8 cellular contexts compared by ENCODE assay signal in genomic region chr12:82627799-82628198, GRCh38. TPM values are rescaled to one million over a fixed set of nuclear protein-coding genes. Genes with fewer than 3 reads are reported as not detected.
A peak's percentile ranks its signal among the peaks of the same experiment; 100 is the strongest.
DNase-seq lines count a peak whose midpoint lies in the region; ATAC-seq and TF ChIP-seq lines count a peak whose summit lies in the region.

No MANE protein-coding gene starts in this region.

- no peaks in the 10 kb centered on the region for H3K9me3 ChIP-seq in tibial nerve

- H3K27ac ChIP-seq in GM23338 (ENCODE audit: low read depth), result no peak overlapping the region
- H3K27ac ChIP-seq in tibial nerve, result no peak overlapping the region

- H3K36me3 ChIP-seq in GM23338 (ENCODE audit: insufficient read depth) (no peaks in the 10 kb centered on the region), tibial nerve (no peaks in the 10 kb centered on the region)

- peak overlapping the region; percentile 75; the same call in 1 of the 2 replicates for H2AFZ ChIP-seq in GM23338

- H3K9me2 ChIP-seq in GM23338 (ENCODE audit: insufficient read depth), result no peaks in the 10 kb centered on the region

- H3K27me3 Mint-ChIP-seq in GM23338 (ENCODE audit: insufficient read depth, low read depth, poor library complexity) (no peaks in the 10 kb centered on the region), type B pancreatic cell (no peaks in the 10 kb centered on the region)

- no peaks in the 10 kb centered on the region for H3F3A ChIP-seq in GM23338 (replicated peaks; ENCODE audit: low read depth)

- DNase-seq in DMS53 treated with DMSO at 0.1 percent for 48 hours (lab: John Stamatoyannopoulos, UW; ENCODE audit: unreplicated experiment) (peak; percentile 75), GM23338 (ENCODE audit: low spot score) (peak; percentile 73), NCI-H526 treated with DMSO at 0.1 percent for 48 hours (lab: John Stamatoyannopoulos, UW) (peak; percentile 42), fibroblast of pulmonary artery (ENCODE audit: low read depth) (peak; percentile 56), type B pancreatic cell (ENCODE audit: extremely low spot score, unreplicated experiment) (no peak), tibial nerve (ENCODE audit: low spot score in 2 of 2) (no peak)

- TF ChIP-seq POLR2A in tibial nerve (IDR thresholded peaks at IDR 0.05), result no peak

- H3K27ac Mint-ChIP-seq in GM23338 (no peak overlapping the region), type B pancreatic cell (no peak overlapping the region)

- TF ChIP-seq CTCF in GM23338 (conservative IDR thresholded peaks at IDR 0.05; ENCODE audit: low read depth in 2 of 2), result peak; percentile 80 to 83
- peak; percentile 60 for TF ChIP-seq CTCF in fibroblast of pulmonary artery (IDR thresholded peaks at IDR 0.05; ENCODE audit: low read length, missing control alignments)
- TF ChIP-seq CTCF in type B pancreatic cell (conservative IDR thresholded peaks at IDR 0.05), result peak; percentile 65
- no peak for TF ChIP-seq CTCF in tibial nerve (IDR thresholded peaks at IDR 0.05)

- TF ChIP-seq EP300 in tibial nerve (IDR thresholded peaks at IDR 0.05), result no peak

- no peaks in the 10 kb centered on the region for H3K4me1 Mint-ChIP-seq in GM23338
- no peaks in the 10 kb centered on the region for H3K4me1 Mint-ChIP-seq in type B pancreatic cell (ENCODE audit: unreplicated experiment)

- H3K4me3 ChIP-seq in GM23338, result no peak overlapping the region
- no peak overlapping the region for H3K4me3 ChIP-seq in fibroblast of pulmonary artery (replicated peaks; ENCODE audit: low read depth, low read length)
- H3K4me3 ChIP-seq in tibial nerve, result no peak overlapping the region

- H3K4me3 Mint-ChIP-seq in GM23338 (no peak overlapping the region), type B pancreatic cell (no peak overlapping the region)

- no peaks in the 10 kb centered on the region for H3K9me3 Mint-ChIP-seq in GM23338
- H3K9me3 Mint-ChIP-seq in type B pancreatic cell, result no peaks in the 10 kb centered on the region

- H3K27me3 ChIP-seq in GM23338 (ENCODE audit: insufficient read depth) (no peaks in the 10 kb centered on the region), tibial nerve (no peaks in the 10 kb centered on the region)

- ATAC-seq in GM23338, result peak; percentile 93
- no peak for ATAC-seq in HG03520 (IDR thresholded peaks at IDR 0.05; ENCODE audit: unreplicated experiment)
- ATAC-seq in HG03378 (IDR thresholded peaks at IDR 0.05; ENCODE audit: unreplicated experiment), result no peak

- H3K4me2 ChIP-seq in GM23338, result no peak overlapping the region

- H4K20me1 ChIP-seq in GM23338 (replicated peaks; ENCODE audit: insufficient read depth), result no peaks in the 10 kb centered on the region

- no peaks in the 10 kb centered on the region for H3K36me3 Mint-ChIP-seq in GM23338 (ENCODE audit: low read depth)
- no peaks in the 10 kb centered on the region for H3K36me3 Mint-ChIP-seq in type B pancreatic cell

- 55 to 63% methylated on average over 7 of the region's 7 CpGs for WGBS in tibial nerve, 2 donors

- no peaks in the 10 kb centered on the region for H3K79me2 ChIP-seq in GM23338 (replicated peaks; ENCODE audit: insufficient read depth)

- H3K4me1 ChIP-seq in GM23338 (ENCODE audit: insufficient read depth) (no peaks in the 10 kb centered on the region), tibial nerve (no peaks in the 10 kb centered on the region)

TF ChIP-seq in GM23338, 12 proteins besides CTCF, POLR2A, EP300 and RAD21:
- TF ChIP-seq EZH2 (IDR thresholded peaks at IDR 0.05; ENCODE audit: low read depth, unreplicated experiment) (no peak), NANOG (IDR thresholded peaks at IDR 0.05; ENCODE audit: borderline replicate concordance) (no peak), ZNF462 (CRISPR knock-in tag; IDR thresholded peaks at IDR 0.05) (0 out of 2 replicates have a peak, but pooled peaks have one; percentile 12), ZNF331 (CRISPR knock-in tag; IDR thresholded peaks at IDR 0.05; ENCODE audit: low read depth) (no peak)

RNA-seq across cellular contexts. Expression of gene TMTC2, which starts 58.9 kb away (rescaled TPM):
- total RNA-seq in GM23338 (2014; rRNA removed; shearing (Covaris generic)), result 6.5 and 7.8 TPM in 2 replicates
- 0.57 and 0.83 TPM in 2 replicates for polyA plus RNA-seq in GM23338 (2016; fragmentation: Nextera tagmentation; extraction: Ambion mirVana)
- total RNA-seq in type B pancreatic cell (ENCODE audit: low replicate concordance), result 13.5 and 31.0 TPM in 2 replicates
- 10 to 100 TPM; 19.5 to 35.8 (median 22.9) TPM for total RNA-seq in tibial nerve

Comparison
In these comparisons a context has a peak if more than half of its experiments do, and no peak if none do; other contexts are left out.
1. DNase-seq: peak in DMS53 treated with DMSO at 0.1 percent for 48 hours (single experiment), GM23338 (single experiment), NCI-H526 treated with DMSO at 0.1 percent for 48 hours (single experiment) and fibroblast of pulmonary artery (single experiment); none in type B pancreatic cell (single experiment) and tibial nerve (0 of 2).
2. CTCF ChIP-seq: peak in GM23338 (2 of 2), fibroblast of pulmonary artery (single experiment) and type B pancreatic cell (single experiment); none in tibial nerve (0 of 5).